ENCODE assay signal across 21 cellular contexts in genomic region chr4:78040431-78040830, GRCh38. TPM values are rescaled to one million over a fixed set of nuclear protein-coding genes. Genes with fewer than 3 reads are reported as not detected.
DNase-seq lines count a peak whose midpoint lies in the region; ATAC-seq and TF ChIP-seq lines count a peak whose summit lies in the region.
"Had no signal": no experiment of that assay in that cellular context is flagged by ENCODE, and none has a peak within 500 bp of the region (broad histone marks: within the 10 kb centered on the region; RNA-seq: fewer than 3 reads in every experiment).

No MANE protein-coding gene starts in this region.

- no peaks in the 10 kb centered on the region for H3K36me3 Mint-ChIP-seq in MCF 10A (ENCODE audit: insufficient read depth, unreplicated experiment)
- H3K36me3 Mint-ChIP-seq: CD8-positive, alpha-beta T cell had no signal

- H3K27me3 ChIP-seq in mammary epithelial cell (ENCODE audit: insufficient read depth, low read length) (no peaks in the 10 kb centered on the region), suprapubic skin (no peaks in the 10 kb centered on the region)
- H3K27me3 ChIP-seq: Peyer's patch had no signal

- H3K79me2 ChIP-seq in mammary epithelial cell (ENCODE audit: insufficient read depth, low read length) = no peaks in the 10 kb centered on the region

- POLR2A ChIA-PET in MCF 10A (lab: Yijun Ruan, JAX) = interaction anchor here (0.9 kb wide), 1 partner anchor 16 kb away, joined by 3 read pairs; the partner anchor contains the start of gene FRAS1

- dilution Hi-C loops in mammary epithelial cell (cut with HindIII; ENCODE audit: low sequenced_read_pairs) = no loop called here

- CTCF ChIA-PET in mammary epithelial cell (lab: Charles Lee; ENCODE audit: low non-redundant PET) (no interaction called here), MCF 10A (lab: Yijun Ruan, JAX) (no interaction called here)

- ATAC-seq in omental fat pad (ENCODE audit: low FRiP score) (peak; percentile 83), HG03175 (IDR thresholded peaks at IDR 0.05; ENCODE audit: unreplicated experiment) (no peak)
- ATAC-seq: CD8-positive, alpha-beta T cell had no signal

- no peak for TF ChIP-seq POLR2A in suprapubic skin (IDR thresholded peaks at IDR 0.05)

- H3K9me3 ChIP-seq in mammary epithelial cell (replicated peaks; ENCODE audit: insufficient read depth, low read length) (no peaks in the 10 kb centered on the region), suprapubic skin (no peaks in the 10 kb centered on the region)
- H3K9me3 ChIP-seq: Peyer's patch, SK-N-SH had no signal

- no peak overlapping the region for H3K27ac ChIP-seq in mammary epithelial cell (ENCODE audit: insufficient read depth, low read depth, low read length)
- H3K27ac ChIP-seq in suprapubic skin = no peak overlapping the region
- H3K27ac ChIP-seq: 22Rv1, Peyer's patch had no signal

- H3K36me3 ChIP-seq in mammary epithelial cell (ENCODE audit: insufficient read depth, low read length) (no peaks in the 10 kb centered on the region), suprapubic skin (no peaks in the 10 kb centered on the region)
- H3K36me3 ChIP-seq: Peyer's patch had no signal

- H3K9me3 Mint-ChIP-seq in MCF 10A (ENCODE audit: unreplicated experiment) = peaks cover 6% of the 10 kb centered on the region

- peak; percentile 31 for DNase-seq in mammary epithelial cell
- no peak for DNase-seq in MCF 10A (ENCODE audit: unreplicated experiment)
- DNase-seq in amniotic epithelial cell (ENCODE audit: low read depth) = peak; percentile 63
- DNase-seq in epithelial cell of esophagus (ENCODE audit: low read depth) = peak; percentile 22
- DNase-seq in omental fat pad (ENCODE audit: low spot score) = no peak
- no peak for DNase-seq in SK-N-DZ (ENCODE audit: low spot score)
- DNase-seq in suprapubic skin (ENCODE audit: low spot score in 2 of 2) = no peak
- DNase-seq: AML-193; C1 segment of cervical spinal cord; Calu3; CD8-positive, alpha-beta T cell; GF-D8; NCI-H1694; NCI-H2081; NCI-H2171; NCI-H524 treated with DMSO at 0.1 percent for 48 hours; Peyer's patch; SK-N-SH had no signal

- intact Hi-C loops in mammary epithelial cell (cut with micrococcal nuclease) (no loop called here), MCF 10A (cut with micrococcal nuclease) (no loop called here)

- 100% methylated on average over 1 of the region's 1 CpG for WGBS in mammary epithelial cell (ENCODE audit: low coverage, missing lambda C conversion rate)
- WGBS in suprapubic skin = 97% methylated on average over 1 of the region's 1 CpG

- no peaks in the 10 kb centered on the region for H3K4me1 Mint-ChIP-seq in MCF 10A (ENCODE audit: insufficient read depth, unreplicated experiment)
- H3K4me1 Mint-ChIP-seq: IgD-negative memory B cell had no signal

- no peaks in the 10 kb centered on the region for H4K20me1 ChIP-seq in mammary epithelial cell (ENCODE audit: insufficient read depth, low read length)

- H3K27ac Mint-ChIP-seq in MCF 10A (ENCODE audit: low read depth, unreplicated experiment) = no peak overlapping the region
- H3K27ac Mint-ChIP-seq: CD8-positive, alpha-beta T cell had no signal

- no peak for TF ChIP-seq EP300 in suprapubic skin (IDR thresholded peaks at IDR 0.05)

- no peak overlapping the region for H3K9ac ChIP-seq in mammary epithelial cell (ENCODE audit: insufficient read depth, low read length)
- H3K9ac ChIP-seq: SK-N-SH had no signal

- no peak overlapping the region for H3K4me3 Mint-ChIP-seq in MCF 10A (ENCODE audit: unreplicated experiment)
- H3K4me3 Mint-ChIP-seq: CD8-positive, alpha-beta T cell; IgD-negative memory B cell had no signal

- H3K4me1 ChIP-seq in mammary epithelial cell (ENCODE audit: insufficient read depth, low read length) (no peaks in the 10 kb centered on the region), suprapubic skin (no peaks in the 10 kb centered on the region)
- H3K4me1 ChIP-seq: Peyer's patch had no signal

- in situ Hi-C loops in mammary epithelial cell (cut with MboI; ENCODE audit: low sequenced_read_pairs in 2 of 2) = no loop called here

- no peak for TF ChIP-seq CTCF in mammary epithelial cell (conservative IDR thresholded peaks at IDR 0.05 in 1 of 2, IDR thresholded peaks at IDR 0.05 in 1 of 2; ENCODE audit: extremely low read depth in 1 of 2, insufficient read depth in 1 of 2, low read depth in 1 of 2, low read length in 2 of 2)
- no peak for TF ChIP-seq CTCF in MCF 10A (IDR thresholded peaks at IDR 0.05; ENCODE audit: unreplicated experiment)
- no peak for TF ChIP-seq CTCF in epithelial cell of esophagus (IDR thresholded peaks at IDR 0.05; ENCODE audit: insufficient read depth, low read depth, low read length, missing control alignments)
- TF ChIP-seq CTCF in omental fat pad (IDR thresholded peaks at IDR 0.05) = no peak
- no peak for TF ChIP-seq CTCF in suprapubic skin (IDR thresholded peaks at IDR 0.05)

- H3K27me3 Mint-ChIP-seq in MCF 10A (ENCODE audit: insufficient read depth, unreplicated experiment) = no peaks in the 10 kb centered on the region

- BruUV-seq in mammary epithelial cell (replicated peaks; lab: Mats Ljungman, UMichigan) = no TSS peak
- BruUV-seq in MCF 10A (replicated peaks; lab: Mats Ljungman, UMichigan) = no TSS peak

- no peak overlapping the region for H2AFZ ChIP-seq in mammary epithelial cell (ENCODE audit: low read depth, low read length)

- H3K4me3 ChIP-seq in mammary epithelial cell (replicated peaks in 1 of 3; ENCODE audit: insufficient read depth in 1 of 3, low read depth in 2 of 3, low read length in 3 of 3) = no peak overlapping the region
- no peak overlapping the region for H3K4me3 ChIP-seq in epithelial cell of esophagus (ENCODE audit: low read length)
- H3K4me3 ChIP-seq in suprapubic skin = no peak overlapping the region
- H3K4me3 ChIP-seq: Peyer's patch had no signal

- H3K4me2 ChIP-seq in mammary epithelial cell (ENCODE audit: insufficient read depth, low read depth, low read length) = no peak overlapping the region
- H3K4me2 ChIP-seq: SK-N-SH had no signal

RNA-seq across cellular contexts. Expression of gene FRAS1, which starts 16.7 kb away (rescaled TPM):
- 10 to 100 TPM; 18.6 to 55.8 TPM for total RNA-seq in mammary epithelial cell
- polyA plus RNA-seq in mammary epithelial cell = 5.2 TPM
- polyA minus RNA-seq in mammary epithelial cell = 53.1 TPM
- total RNA-seq in MCF 10A (2022) = 2.0 and 2.1 TPM in 2 replicates
- 10 to 100 TPM in 2 of 4 donors, 1 to 10 TPM in 1, under 1 TPM in 1; 0.47 to 40.5 (median 7.7) TPM for total RNA-seq in omental fat pad
- polyA plus RNA-seq in SK-N-DZ (2014; cell fraction: cytosol; rRNA removed) = 12.1 and 13.5 TPM in 2 replicates
- 12.4 and 16.1 TPM in 2 replicates for polyA plus RNA-seq in SK-N-DZ (2014; cell fraction: nucleus; rRNA removed)
- total RNA-seq in suprapubic skin = 10 to 100 TPM in 1 of 4 donors, 1 to 10 TPM in 3; 1.4 to 24.9 (median 3.8) TPM
- total RNA-seq: CD8-positive, alpha-beta T cell had no signal
- polyA plus RNA-seq: IgD-negative memory B cell had no signal

Comparison
In these comparisons a context has a peak if more than half of its experiments do, and no peak if none do; other contexts are left out.
1. DNase-seq: peak in mammary epithelial cell (single experiment), amniotic epithelial cell (single experiment) and epithelial cell of esophagus (single experiment); none in MCF 10A (single experiment), omental fat pad (single experiment), SK-N-DZ (single experiment) and suprapubic skin (0 of 2).